8 cellular contexts compared by ENCODE assay signal in the genomic region with DNA sequence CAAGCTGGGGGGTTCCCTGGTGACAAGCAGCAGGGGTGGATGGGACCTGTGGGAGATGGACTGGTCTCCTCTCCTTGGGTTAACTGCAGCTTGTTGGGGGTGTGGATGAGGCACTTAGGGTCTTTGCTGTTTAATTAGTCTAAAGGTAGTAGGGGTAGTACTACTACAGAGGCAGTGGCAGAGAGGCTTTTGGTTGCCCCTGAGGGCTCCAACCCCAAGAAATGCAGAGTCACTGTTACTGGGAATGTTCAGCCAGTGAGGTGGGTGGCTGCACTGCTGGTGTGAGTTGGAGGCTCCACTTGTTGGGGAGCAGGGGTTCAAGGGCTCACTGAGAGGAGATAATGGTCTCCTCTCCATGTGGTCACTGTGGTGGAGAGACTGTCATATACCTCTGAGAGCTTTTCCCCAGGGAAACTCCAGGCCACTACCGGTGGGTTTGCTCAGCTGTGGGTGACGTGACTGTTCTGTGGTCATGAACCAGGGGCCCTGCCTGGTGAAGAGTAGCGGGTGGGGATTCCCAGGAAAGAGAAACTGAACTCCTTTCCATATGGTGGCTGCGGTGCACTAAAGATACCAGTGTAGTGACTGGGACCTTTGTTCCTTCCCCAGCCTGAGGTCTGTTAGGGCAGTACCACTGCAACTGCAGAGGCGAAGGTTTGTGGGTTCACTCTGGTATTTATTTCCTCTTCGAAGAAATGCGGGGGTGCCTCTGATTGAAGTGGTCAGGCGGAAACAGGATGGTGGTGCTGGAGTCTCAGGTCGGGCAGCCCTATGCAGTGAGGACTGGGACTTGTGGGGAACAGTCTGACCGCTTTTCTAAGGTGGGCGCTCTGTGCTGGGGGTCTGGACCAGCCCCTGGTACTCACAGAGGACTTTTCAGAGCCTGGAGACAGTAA.
DNase-seq lines count a peak whose midpoint lies in the region; ATAC-seq, FAIRE-seq and TF ChIP-seq lines count a peak whose summit lies in the region.

No MANE protein-coding gene starts in this region.

- in situ Hi-C loops in HepG2 (cut with HindIII; ENCODE audit: extremely low pct_ligation_motif_present, low pct_unique_long_range_greater_than_20kb): no loop called here

- intact Hi-C loops in HepG2 (cut with micrococcal nuclease; ENCODE audit: unreplicated experiment) (no loop called here), right lobe of liver (cut with DNase I) (no loop called here)

- H3K18ac ChIP-seq in trophoblast cell (ENCODE audit: low read length): no peak overlapping the region

- H4K8ac ChIP-seq in trophoblast cell (ENCODE audit: low read depth, low read length): no peak overlapping the region

- no peak; the same call in 2 of the 3 replicates for ATAC-seq in HepG2
- no peak for ATAC-seq in right lobe of liver
- peak; percentile 84 for ATAC-seq in HG03558 (IDR thresholded peaks at IDR 0.05; ENCODE audit: extremely low read depth, unreplicated experiment)

- H3K79me2 ChIP-seq in HepG2 (ENCODE audit: insufficient read depth, low read length) (no peaks in the 10 kb centered on the region), trophoblast cell (ENCODE audit: control insufficient read depth, insufficient read depth, low read length, poor library complexity) (no peaks in the 10 kb centered on the region), neural progenitor cell (ENCODE audit: low read depth) (no peaks in the 10 kb centered on the region)

- H4K91ac ChIP-seq in trophoblast cell (ENCODE audit: low read depth, low read length): no peak overlapping the region

- TF ChIP-seq EP300 in HepG2 (IDR thresholded peaks at IDR 0.05; ENCODE audit: low read depth in 2 of 2, low read length in 2 of 2) (no peak), HepG2 (CRISPR knock-in tag; IDR thresholded peaks at IDR 0.05; ENCODE audit: borderline replicate concordance) (no peak)

- POLR2A ChIA-PET in HepG2 (lab: Yijun Ruan, JAX): no interaction called here

- peaks cover 3% of the 10 kb centered on the region for H3K27me3 Mint-ChIP-seq in neural progenitor cell (ENCODE audit: insufficient read depth, low read depth)

- FAIRE-seq in HepG2 (lab: Jason Lieb, UNC): no peak

- H3K27ac ChIP-seq in HepG2 (ENCODE audit: extremely low read length, insufficient read depth, low read length) (peak overlapping the region; percentile 7), right lobe of liver (no peak overlapping the region), trophoblast cell (ENCODE audit: low read depth, low read length) (no peak overlapping the region), neural progenitor cell (no peak overlapping the region)

- no peak overlapping the region for H2AK5ac ChIP-seq in trophoblast cell (ENCODE audit: low read length)

- H3K4me3 ChIP-seq in HepG2 (replicated peaks in 1 of 3; ENCODE audit: insufficient read depth in 1 of 3, low read depth in 2 of 3, low read length in 3 of 3) (no peak overlapping the region), right lobe of liver (no peak overlapping the region), trophoblast cell (ENCODE audit: low read depth, low read length) (no peak overlapping the region), neural progenitor cell (no peak overlapping the region)

- DNase-seq in HepG2 (ENCODE audit: low spot score): no peak
- DNase-seq in right lobe of liver: no peak
- peak; percentile 88 for DNase-seq in activated CD8-positive, alpha-beta memory T cell treated with anti-CD3 and anti-CD28 coated beads for 24 hours
- peak; percentile 44 to 52 for DNase-seq in trophoblast cell
- no peak for DNase-seq in NCI-H2029 (lab: John Stamatoyannopoulos, UW)
- DNase-seq in AG20443 (ENCODE audit: low spot score): no peak
- DNase-seq in neural progenitor cell (ENCODE audit: low spot score): no peak

- H3K9me3 ChIP-seq in HepG2 (ENCODE audit: low read length): no peaks in the 10 kb centered on the region
- H3K9me3 ChIP-seq in right lobe of liver: no peaks in the 10 kb centered on the region
- H3K9me3 ChIP-seq in trophoblast cell (ENCODE audit: insufficient read depth, low read depth, low read length): no peaks in the 10 kb centered on the region
- H3K9me3 ChIP-seq in neural progenitor cell (ENCODE audit: low read depth): no peaks in the 10 kb centered on the region

- H3K23ac ChIP-seq in trophoblast cell (ENCODE audit: low read length): no peak overlapping the region

- no peaks in the 10 kb centered on the region for H3K36me3 ChIP-seq in HepG2 (replicated peaks in 1 of 2; ENCODE audit: control insufficient read depth in 1 of 2, insufficient read depth in 2 of 2, low read length in 2 of 2)
- no peaks in the 10 kb centered on the region for H3K36me3 ChIP-seq in right lobe of liver
- H3K36me3 ChIP-seq in trophoblast cell (ENCODE audit: control insufficient read depth in 1 of 2, insufficient read depth in 2 of 2, low read length in 2 of 2): no peaks in the 10 kb centered on the region
- no peaks in the 10 kb centered on the region for H3K36me3 ChIP-seq in neural progenitor cell

- H4K20me1 ChIP-seq in HepG2 (ENCODE audit: insufficient read depth, low read length) (no peaks in the 10 kb centered on the region), neural progenitor cell (ENCODE audit: low read depth) (no peaks in the 10 kb centered on the region)

- H3K4ac ChIP-seq in trophoblast cell (ENCODE audit: low read depth, low read length): no peak overlapping the region

- no peak overlapping the region for H2BK12ac ChIP-seq in trophoblast cell (ENCODE audit: low read length)

- no peak for TF ChIP-seq CTCF in HepG2 (CRISPR knock-in tag; IDR thresholded peaks at IDR 0.05)
- no peak for TF ChIP-seq CTCF in right lobe of liver (IDR thresholded peaks at IDR 0.05)
- no peak for TF ChIP-seq CTCF in neural progenitor cell (IDR thresholded peaks at IDR 0.05)

- no peak overlapping the region for H3K9ac ChIP-seq in HepG2 (ENCODE audit: insufficient read depth, low read depth, low read length)
- no peak overlapping the region for H3K9ac ChIP-seq in trophoblast cell (ENCODE audit: low read length)
- H3K9ac ChIP-seq in neural progenitor cell: no peak overlapping the region

- H2AFZ ChIP-seq in HepG2 (ENCODE audit: low read length): no peak overlapping the region
- no peak overlapping the region for H2AFZ ChIP-seq in trophoblast cell (ENCODE audit: insufficient read depth, low read length, poor library complexity)
- no peak overlapping the region for H2AFZ ChIP-seq in neural progenitor cell (replicated peaks)

- peaks cover 62% of the 10 kb centered on the region for H3K4me1 ChIP-seq in HepG2 (ENCODE audit: insufficient read depth, low read length)
- peaks cover 0 to 23% (median 5%) of the 10 kb centered on the region in 4 donors for H3K4me1 ChIP-seq in right lobe of liver
- H3K4me1 ChIP-seq in trophoblast cell (ENCODE audit: control insufficient read depth in 1 of 2, insufficient read depth in 2 of 2, low read length in 2 of 2): no peaks in the 10 kb centered on the region
- H3K4me1 ChIP-seq in neural progenitor cell: no peaks in the 10 kb centered on the region

- H3K4me2 ChIP-seq in HepG2 (ENCODE audit: low read depth, low read length): no peak overlapping the region
- H3K4me2 ChIP-seq in trophoblast cell (ENCODE audit: low read length): no peak overlapping the region
- H3K4me2 ChIP-seq in neural progenitor cell: no peak overlapping the region

- CTCF ChIA-PET in HepG2 (lab: Yijun Ruan, JAX; ENCODE audit: low intra/inter-chr PET ratio, low total read pairs): no interaction called here

- 93% methylated on average over 7 of the region's 11 CpGs for WGBS in HepG2 (ENCODE audit: low lambda C conversion rate)
- 74% methylated on average over 5 of the region's 11 CpGs for WGBS in right lobe of liver (ENCODE audit: insufficient coverage, low coverage, low lambda C conversion rate, missing lambda C conversion rate)
- no CpG with 5 or more reads among the region's 11 CpGs for WGBS in trophoblast cell (ENCODE audit: extremely low coverage, insufficient coverage, insufficient read length)

- no peak overlapping the region for H3K4me3 Mint-ChIP-seq in neural progenitor cell

- no peak overlapping the region for H2BK120ac ChIP-seq in trophoblast cell (ENCODE audit: insufficient read depth, low read length, poor library complexity)

- no peaks in the 10 kb centered on the region for H3F3A ChIP-seq in neural progenitor cell (ENCODE audit: low read depth)

- H3K27me3 ChIP-seq in HepG2 (ENCODE audit: control insufficient read depth in 1 of 2, insufficient read depth in 2 of 2, low read length in 2 of 2) (no peaks in the 10 kb centered on the region), right lobe of liver (no peaks in the 10 kb centered on the region), trophoblast cell (ENCODE audit: insufficient read depth, low read length) (no peaks in the 10 kb centered on the region), neural progenitor cell (no peaks in the 10 kb centered on the region)

- no peak overlapping the region for H4K12ac ChIP-seq in trophoblast cell (ENCODE audit: low read depth, low read length)

- no peak overlapping the region for H3K14ac ChIP-seq in trophoblast cell (ENCODE audit: low read length)

- TF ChIP-seq RAD21 in HepG2 (CRISPR knock-in tag; IDR thresholded peaks at IDR 0.05): no peak

- H2BK5ac ChIP-seq in trophoblast cell (ENCODE audit: low read depth, low read length, poor library complexity): no peak overlapping the region

- no peaks in the 10 kb centered on the region for H3K36me3 Mint-ChIP-seq in neural progenitor cell

- BruUV-seq in HepG2 (replicated peaks; lab: Mats Ljungman, UMichigan): no TSS peak

- H3K27ac Mint-ChIP-seq in neural progenitor cell: no peak overlapping the region

- H3K79me1 ChIP-seq in trophoblast cell (ENCODE audit: low read length): no peaks in the 10 kb centered on the region

- H3K9me3 Mint-ChIP-seq in neural progenitor cell: no peaks in the 10 kb centered on the region

- TF ChIP-seq POLR2A in HepG2 (IDR thresholded peaks at IDR 0.05; ENCODE audit: insufficient read depth in 1 of 2, low read depth in 2 of 2, low read length in 2 of 2) (no peak), right lobe of liver (IDR thresholded peaks at IDR 0.05) (no peak)

- H3K4me1 Mint-ChIP-seq in neural progenitor cell: peaks cover 2% of the 10 kb centered on the region

TF ChIP-seq in HepG2, 621 proteins besides CTCF, POLR2A, EP300 and RAD21 (continues in another document):
- no peak for TF ChIP-seq ZNF24 (IDR thresholded peaks at IDR 0.05)
- TF ChIP-seq GATA4 (IDR thresholded peaks at IDR 0.05; ENCODE audit: borderline replicate concordance, low read depth): no peak
- TF ChIP-seq ZNF44 (CRISPR knock-in tag; IDR thresholded peaks at IDR 0.05): no peak
- no peak for TF ChIP-seq DR1 (CRISPR knock-in tag; IDR thresholded peaks at IDR 0.05)
- no peak for TF ChIP-seq MAF1 (CRISPR knock-in tag; IDR thresholded peaks at IDR 0.05; ENCODE audit: borderline replicate concordance)
- TF ChIP-seq GPN1 (CRISPR knock-in tag; IDR thresholded peaks at IDR 0.05; ENCODE audit: borderline replicate concordance): no peak

Comparison
In these comparisons a context has a peak if more than half of its experiments do, and no peak if none do; other contexts are left out.
1. DNase-seq: peak in activated CD8-positive, alpha-beta memory T cell treated with anti-CD3 and anti-CD28 coated beads for 24 hours (single experiment) and trophoblast cell (2 of 2); none in HepG2 (single experiment), right lobe of liver (0 of 3), NCI-H2029 (single experiment), AG20443 (single experiment) and neural progenitor cell (single experiment).